Comparison of ENCODE assay signal across 11 cellular contexts in genomic region chr9:104386020-104386419, GRCh38.
A peak's percentile ranks its signal among the peaks of the same experiment; 100 is the strongest.
DNase-seq lines count a peak whose midpoint lies in the region; ATAC-seq, FAIRE-seq and TF ChIP-seq lines count a peak whose summit lies in the region.
"Had no signal": no experiment of that assay in that cellular context is flagged by ENCODE, and none has a peak within 500 bp of the region (broad histone marks: within the 10 kb centered on the region; RNA-seq: fewer than 3 reads in every experiment).

No MANE protein-coding gene starts in this region.

- no peak for TF ChIP-seq CTCF in D721Med (IDR thresholded peaks at IDR 0.05; ENCODE audit: insufficient read depth, missing control alignments)

- FAIRE-seq in D721Med (lab: Jason Lieb, UNC), result no peak

- no peak overlapping the region for H3K4me3 Mint-ChIP-seq in activated naive CD8-positive, alpha-beta T cell treated with anti-CD3 and anti-CD28 coated beads for 36 hours
- H3K4me3 Mint-ChIP-seq: B cell; CD4-positive, CD25-positive, alpha-beta regulatory T cell had no signal

- peak; percentile 21 for ATAC-seq in HG03159 (IDR thresholded peaks at IDR 0.05; ENCODE audit: unreplicated experiment)

- DNase-seq in DMS153 (lab: John Stamatoyannopoulos, UW) (peak; percentile 7), DMS153 treated with DMSO at 0.1 percent for 48 hours (lab: John Stamatoyannopoulos, UW; ENCODE audit: unreplicated experiment) (peak; percentile 35), astrocyte of the hippocampus (ENCODE audit: low read depth, low spot score) (peak; percentile 8), activated gamma-delta T cell (lab: John Stamatoyannopoulos, UW) (no peak), D721Med (ENCODE audit: insufficient read length, low spot score) (no peak), globus pallidus (ENCODE audit: low spot score) (no peak)
- no peak for DNase-seq in activated naive CD8-positive, alpha-beta T cell treated with anti-CD3 and anti-CD28 coated beads for 36 hours
- DNase-seq: DND-41 had no signal

- H3K27me3 Mint-ChIP-seq in activated naive CD8-positive, alpha-beta T cell treated with anti-CD3 and anti-CD28 coated beads for 36 hours, result no peaks in the 10 kb centered on the region
- H3K27me3 Mint-ChIP-seq: CD4-positive, CD25-positive, alpha-beta regulatory T cell had no signal

- no peaks in the 10 kb centered on the region for H3K36me3 Mint-ChIP-seq in activated naive CD8-positive, alpha-beta T cell treated with anti-CD3 and anti-CD28 coated beads for 36 hours
- H3K36me3 Mint-ChIP-seq: CD4-positive, CD25-positive, alpha-beta regulatory T cell had no signal

- no peak overlapping the region for H3K27ac Mint-ChIP-seq in activated naive CD8-positive, alpha-beta T cell treated with anti-CD3 and anti-CD28 coated beads for 36 hours
- H3K27ac Mint-ChIP-seq: B cell; CD4-positive, CD25-positive, alpha-beta regulatory T cell had no signal

- no peaks in the 10 kb centered on the region for H3K4me1 Mint-ChIP-seq in activated naive CD8-positive, alpha-beta T cell treated with anti-CD3 and anti-CD28 coated beads for 36 hours
- H3K4me1 Mint-ChIP-seq: B cell; CD4-positive, CD25-positive, alpha-beta regulatory T cell had no signal

- no peaks in the 10 kb centered on the region for H3K9me3 Mint-ChIP-seq in activated naive CD8-positive, alpha-beta T cell treated with anti-CD3 and anti-CD28 coated beads for 36 hours
- H3K9me3 Mint-ChIP-seq: CD4-positive, CD25-positive, alpha-beta regulatory T cell had no signal

Comparison
In these comparisons a context has a peak if more than half of its experiments do, and no peak if none do; other contexts are left out.
1. DNase-seq: peak in DMS153 (single experiment), DMS153 treated with DMSO at 0.1 percent for 48 hours (single experiment) and astrocyte of the hippocampus (single experiment); none in activated gamma-delta T cell (single experiment), D721Med (single experiment), globus pallidus (single experiment) and activated naive CD8-positive, alpha-beta T cell treated with anti-CD3 and anti-CD28 coated beads for 36 hours (single experiment).